14 cellular contexts compared by ENCODE assay signal in the genomic region with DNA sequence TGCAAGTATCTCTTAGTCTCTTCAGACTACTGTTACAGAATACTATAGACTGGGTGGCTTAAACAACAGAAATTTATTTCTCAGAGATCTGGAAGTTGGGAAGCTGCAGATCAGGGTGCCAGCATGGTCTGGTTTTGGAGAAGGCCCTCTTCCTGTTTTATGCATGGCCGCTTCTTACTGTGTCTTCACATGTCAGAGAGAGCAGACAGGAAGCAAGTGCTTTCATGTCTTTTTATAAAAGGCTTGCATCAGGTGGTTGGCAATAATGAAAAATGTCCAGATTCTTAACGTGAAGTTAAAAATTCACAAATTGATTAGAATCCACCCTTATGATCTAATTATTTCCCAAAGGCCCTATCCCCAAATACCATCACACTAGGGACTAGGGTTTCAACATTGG.
DNase-seq lines count a peak whose midpoint lies in the region; ATAC-seq and TF ChIP-seq lines count a peak whose summit lies in the region.
"Had no signal": no experiment of that assay in that cellular context is flagged by ENCODE, and none has a peak within 500 bp of the region (broad histone marks: within the 10 kb centered on the region; RNA-seq: fewer than 3 reads in every experiment).

No MANE protein-coding gene starts in this region.

- no peak overlapping the region for H3K4me3 ChIP-seq in foreskin fibroblast (ENCODE audit: low read depth in 1 of 2, low read length in 2 of 2)

- peak; percentile 1 for DNase-seq in germinal center (ENCODE audit: low spot score)
- DNase-seq in GM19238 (ENCODE audit: insufficient read length, low spot score): no peak
- no peak for DNase-seq in activated CD4-positive, alpha-beta T cell treated with anti-CD3 and anti-CD28 coated beads for 48 hours
- no peak for DNase-seq in foreskin fibroblast
- DNase-seq: aorta, COR-L47, cortex of kidney, erythroblast, NCI-H1092 treated with DMSO at 0.1 percent for 48 hours, T-helper 1 cell had no signal

- no peak for TF ChIP-seq CTCF in foreskin fibroblast (IDR thresholded peaks at IDR 0.05; ENCODE audit: low read depth, low read length)

- peak; percentile 76 for ATAC-seq in GM18502 (IDR thresholded peaks at IDR 0.05; ENCODE audit: poor library complexity, unreplicated experiment)
- ATAC-seq in GM21390 (IDR thresholded peaks at IDR 0.05; ENCODE audit: unreplicated experiment): peak; percentile 57
- peak; percentile 43 for ATAC-seq in HG03565 (IDR thresholded peaks at IDR 0.05; ENCODE audit: unreplicated experiment)
- ATAC-seq in GM19023 (IDR thresholded peaks at IDR 0.05; ENCODE audit: unreplicated experiment): no peak
